9 cellular contexts compared by ENCODE assay signal in the genomic region with DNA sequence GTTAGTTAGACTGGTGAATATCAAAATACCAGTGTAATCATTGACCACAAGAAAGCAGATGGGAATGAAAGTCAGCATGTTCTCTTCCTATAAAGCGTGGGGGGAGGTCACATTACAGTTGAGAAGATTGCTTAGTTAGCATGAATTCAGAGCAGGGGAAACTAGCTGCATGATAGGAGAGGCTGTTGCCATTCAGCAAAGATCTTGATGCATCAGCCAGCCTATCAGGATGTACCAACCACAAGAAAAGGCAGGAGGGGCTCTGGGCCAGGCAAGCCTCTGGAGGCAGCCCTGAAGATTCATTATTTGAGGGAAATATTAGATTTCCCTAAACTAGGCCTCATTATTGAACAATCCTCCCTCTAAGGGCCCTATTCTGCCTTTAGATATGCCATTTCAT. TPM values are rescaled to one million over a fixed set of nuclear protein-coding genes. Genes with fewer than 3 reads are reported as not detected.
DNase-seq lines count a peak whose midpoint lies in the region; ATAC-seq and TF ChIP-seq lines count a peak whose summit lies in the region.
"Had no signal": no experiment of that assay in that cellular context is flagged by ENCODE, and none has a peak within 500 bp of the region (broad histone marks: within the 10 kb centered on the region; RNA-seq: fewer than 3 reads in every experiment).

No MANE protein-coding gene starts in this region.

- H3K9me3 Mint-ChIP-seq in activated CD4-positive, alpha-beta T cell treated with anti-CD3 and anti-CD28 coated beads for 36 hours (ENCODE audit: low read depth) = no peaks in the 10 kb centered on the region
- H3K9me3 Mint-ChIP-seq in activated naive CD8-positive, alpha-beta T cell treated with anti-CD3 and anti-CD28 coated beads, Interleukin-2, amount 50 U/mL, for 24 hours = no peaks in the 10 kb centered on the region
- H3K9me3 Mint-ChIP-seq in naive thymus-derived CD4-positive, alpha-beta T cell = peaks cover 0 to 3% (median 0%) of the 10 kb centered on the region in 11 donors

- peak; percentile 25 for DNase-seq in activated CD4-positive, alpha-beta T cell treated with anti-CD3 and anti-CD28 coated beads for 36 hours
- DNase-seq in activated CD4-positive, alpha-beta T cell treated with anti-CD3 and anti-CD28 coated beads, Interleukin-2, amount 50 U/mL, for 4 hours = no peak
- DNase-seq in NCI-H2171 treated with DMSO at 0.1 percent for 48 hours (lab: John Stamatoyannopoulos, UW) (peak; percentile 82), GM10248 (ENCODE audit: extremely low spot score) (no peak)
- DNase-seq in activated naive CD8-positive, alpha-beta T cell treated with anti-CD3 and anti-CD28 coated beads, Interleukin-2, amount 50 U/mL, for 24 hours = no peak
- DNase-seq in naive thymus-derived CD4-positive, alpha-beta T cell = peak in 6 of 9 donors; percentile 16 to 39 (median 34)

- peaks cover 5% of the 10 kb centered on the region for H3K4me1 Mint-ChIP-seq in activated CD4-positive, alpha-beta T cell treated with anti-CD3 and anti-CD28 coated beads for 36 hours
- H3K4me1 Mint-ChIP-seq in activated naive CD8-positive, alpha-beta T cell treated with anti-CD3 and anti-CD28 coated beads, Interleukin-2, amount 50 U/mL, for 24 hours = peaks cover 8% of the 10 kb centered on the region
- H3K4me1 Mint-ChIP-seq in naive thymus-derived CD4-positive, alpha-beta T cell = peaks cover 0 to 14% (median 10%) of the 10 kb centered on the region in 7 donors

- no peak overlapping the region for H3K4me3 ChIP-seq in naive thymus-derived CD4-positive, alpha-beta T cell (ENCODE audit: low read length)

- H3K27me3 ChIP-seq in naive thymus-derived CD4-positive, alpha-beta T cell (ENCODE audit: control insufficient read depth in 2 of 2, insufficient read depth in 2 of 2, low read length in 2 of 2) = peaks cover 0 to 11% of the 10 kb centered on the region in 2 donors

- peak overlapping the region; percentile 11 for H3K27ac Mint-ChIP-seq in activated CD4-positive, alpha-beta T cell treated with anti-CD3 and anti-CD28 coated beads for 36 hours
- H3K27ac Mint-ChIP-seq in activated naive CD8-positive, alpha-beta T cell treated with anti-CD3 and anti-CD28 coated beads, Interleukin-2, amount 50 U/mL, for 24 hours = no peak overlapping the region
- peak overlapping the region in 3 of 9 donors; percentile 23 to 37 (median 32) for H3K27ac Mint-ChIP-seq in naive thymus-derived CD4-positive, alpha-beta T cell

- no peak overlapping the region for H3K4me3 Mint-ChIP-seq in activated CD4-positive, alpha-beta T cell treated with anti-CD3 and anti-CD28 coated beads for 36 hours
- H3K4me3 Mint-ChIP-seq in activated naive CD8-positive, alpha-beta T cell treated with anti-CD3 and anti-CD28 coated beads, Interleukin-2, amount 50 U/mL, for 24 hours = no peak overlapping the region
- no peak overlapping the region for H3K4me3 Mint-ChIP-seq in naive thymus-derived CD4-positive, alpha-beta T cell

- H3K36me3 Mint-ChIP-seq in activated CD4-positive, alpha-beta T cell treated with anti-CD3 and anti-CD28 coated beads for 36 hours (ENCODE audit: low read depth) = no peaks in the 10 kb centered on the region
- no peaks in the 10 kb centered on the region for H3K36me3 Mint-ChIP-seq in activated naive CD8-positive, alpha-beta T cell treated with anti-CD3 and anti-CD28 coated beads, Interleukin-2, amount 50 U/mL, for 24 hours (ENCODE audit: low read depth)
- H3K36me3 Mint-ChIP-seq in naive thymus-derived CD4-positive, alpha-beta T cell = no peaks in the 10 kb centered on the region

- CTCF ChIA-PET in activated CD4-positive, alpha-beta T cell treated with anti-CD3 and anti-CD28 coated beads for 36 hours (lab: Charles Lee) = interaction anchor here (1.0 kb wide), 1 partner anchor 28 kb away, joined by 3 read pairs; no protein-coding TSS in a partner anchor
- CTCF ChIA-PET in naive thymus-derived CD4-positive, alpha-beta T cell (lab: Charles Lee) = no interaction called here
- CTCF ChIA-PET in GM10248 (lab: Yijun Ruan, JAX) = interaction anchor here (1.5 kb wide), 1 partner anchor 10 kb away, joined by 4 read pairs; no protein-coding TSS in a partner anchor

- peaks cover 10% of the 10 kb centered on the region for H3K27me3 Mint-ChIP-seq in activated CD4-positive, alpha-beta T cell treated with anti-CD3 and anti-CD28 coated beads for 36 hours
- H3K27me3 Mint-ChIP-seq in activated naive CD8-positive, alpha-beta T cell treated with anti-CD3 and anti-CD28 coated beads, Interleukin-2, amount 50 U/mL, for 24 hours = peaks cover 21% of the 10 kb centered on the region
- H3K27me3 Mint-ChIP-seq in naive thymus-derived CD4-positive, alpha-beta T cell = peaks cover 3 to 42% (median 18%) of the 10 kb centered on the region in 5 donors

- intact Hi-C loops in activated CD4-positive, alpha-beta T cell treated with anti-CD3 and anti-CD28 coated beads for 36 hours (cut with DNase I, micrococcal nuclease) = loop anchor here in 1 of 2 experiments (1.0 kb wide), 1 partner anchor 9 kb away; a partner anchor contains a TSS
- intact Hi-C loops in naive thymus-derived CD4-positive, alpha-beta T cell (cut with micrococcal nuclease) = no loop called here

- TF ChIP-seq CTCF in GM10248 (IDR thresholded peaks at IDR 0.05; ENCODE audit: control extremely low read depth, extremely low read depth, low read depth, missing control alignments) = no peak

- peaks cover 4 to 5% of the 10 kb centered on the region in 2 donors for H3K4me1 ChIP-seq in naive thymus-derived CD4-positive, alpha-beta T cell (ENCODE audit: control insufficient read depth in 2 of 2, insufficient read depth in 2 of 2, low read length in 2 of 2)

- H3K9me3 ChIP-seq in naive thymus-derived CD4-positive, alpha-beta T cell (ENCODE audit: control insufficient read depth in 2 of 3, low read length in 3 of 3) = no peaks in the 10 kb centered on the region

- no peaks in the 10 kb centered on the region for H3K36me3 ChIP-seq in naive thymus-derived CD4-positive, alpha-beta T cell (ENCODE audit: control insufficient read depth in 2 of 3, insufficient read depth in 3 of 3, low read length in 3 of 3)

- H3K27ac ChIP-seq in naive thymus-derived CD4-positive, alpha-beta T cell (ENCODE audit: low read depth, low read length) = no peak overlapping the region
- H3K27ac ChIP-seq: HL-60 had no signal

- POLR2A ChIA-PET in activated CD4-positive, alpha-beta T cell treated with anti-CD3 and anti-CD28 coated beads for 36 hours (lab: Charles Lee) = no interaction called here
- POLR2A ChIA-PET in naive thymus-derived CD4-positive, alpha-beta T cell (lab: Charles Lee) = interaction anchor here (0.9 kb wide), 1 partner anchor 760 kb away, joined by 3 read pairs; no protein-coding TSS in a partner anchor
- POLR2A ChIA-PET in GM10248 (lab: Yijun Ruan, JAX) = no interaction called here

- peak; percentile 63 for ATAC-seq in activated CD4-positive, alpha-beta T cell treated with anti-CD3 and anti-CD28 coated beads for 36 hours
- ATAC-seq in activated naive CD8-positive, alpha-beta T cell treated with anti-CD3 and anti-CD28 coated beads, Interleukin-2, amount 50 U/mL, for 24 hours = peak; percentile 27
- ATAC-seq in naive thymus-derived CD4-positive, alpha-beta T cell = peak; percentile 48
- ATAC-seq in HG02870 (IDR thresholded peaks at IDR 0.05; ENCODE audit: unreplicated experiment) (no peak), GM18519 (IDR thresholded peaks at IDR 0.05; ENCODE audit: low FRiP score, unreplicated experiment) (no peak)

RNA-seq across cellular contexts. Expression of a gene that starts 5.0 kb away (rescaled TPM):
- 10 to 100 TPM; 10.7 to 11.1 TPM for total RNA-seq in activated CD4-positive, alpha-beta T cell treated with anti-CD3 and anti-CD28 coated beads for 36 hours
- total RNA-seq in naive thymus-derived CD4-positive, alpha-beta T cell = 10 to 100 TPM; 16.0 to 23.2 (median 18.5) TPM
- polyA plus RNA-seq in naive thymus-derived CD4-positive, alpha-beta T cell = 10 to 100 TPM; 16.3 to 16.6 TPM

RNA-seq across cellular contexts. Expression of a gene that starts 9.1 kb away (rescaled TPM):
- 100 to 1,000 TPM; 134 to 137 TPM for total RNA-seq in activated CD4-positive, alpha-beta T cell treated with anti-CD3 and anti-CD28 coated beads for 36 hours
- 10 to 100 TPM; 41.1 to 89.1 (median 57.0) TPM for total RNA-seq in naive thymus-derived CD4-positive, alpha-beta T cell
- 10 to 100 TPM; 13.4 to 22.1 TPM for polyA plus RNA-seq in naive thymus-derived CD4-positive, alpha-beta T cell

Comparison
In these comparisons a context has a peak if more than half of its experiments do, and no peak if none do; other contexts are left out.
1. DNase-seq: peak in activated CD4-positive, alpha-beta T cell treated with anti-CD3 and anti-CD28 coated beads for 36 hours (single experiment), NCI-H2171 treated with DMSO at 0.1 percent for 48 hours (single experiment) and naive thymus-derived CD4-positive, alpha-beta T cell (6 of 9); none in activated CD4-positive, alpha-beta T cell treated with anti-CD3 and anti-CD28 coated beads, Interleukin-2, amount 50 U/mL, for 4 hours (0 of 2), activated naive CD8-positive, alpha-beta T cell treated with anti-CD3 and anti-CD28 coated beads, Interleukin-2, amount 50 U/mL, for 24 hours (single experiment) and GM10248 (single experiment).
2. ATAC-seq: peak in activated CD4-positive, alpha-beta T cell treated with anti-CD3 and anti-CD28 coated beads for 36 hours (single experiment), activated naive CD8-positive, alpha-beta T cell treated with anti-CD3 and anti-CD28 coated beads, Interleukin-2, amount 50 U/mL, for 24 hours (single experiment) and naive thymus-derived CD4-positive, alpha-beta T cell (single experiment); none in HG02870 (single experiment) and GM18519 (single experiment).